In genomic region chr6:30508890-30509736, GRCh38 we compare ENCODE assay signal across 1 cellular context.
A peak's percentile ranks its signal among the peaks of the same experiment; 100 is the strongest.
TF ChIP-seq lines count a peak whose summit lies in the region.

No MANE protein-coding gene starts in this region.

TF ChIP-seq in K562, 482 proteins besides CTCF, POLR2A, EP300 and RAD21 (continued from another document and continues in another):
- TF ChIP-seq, protein P1, sequence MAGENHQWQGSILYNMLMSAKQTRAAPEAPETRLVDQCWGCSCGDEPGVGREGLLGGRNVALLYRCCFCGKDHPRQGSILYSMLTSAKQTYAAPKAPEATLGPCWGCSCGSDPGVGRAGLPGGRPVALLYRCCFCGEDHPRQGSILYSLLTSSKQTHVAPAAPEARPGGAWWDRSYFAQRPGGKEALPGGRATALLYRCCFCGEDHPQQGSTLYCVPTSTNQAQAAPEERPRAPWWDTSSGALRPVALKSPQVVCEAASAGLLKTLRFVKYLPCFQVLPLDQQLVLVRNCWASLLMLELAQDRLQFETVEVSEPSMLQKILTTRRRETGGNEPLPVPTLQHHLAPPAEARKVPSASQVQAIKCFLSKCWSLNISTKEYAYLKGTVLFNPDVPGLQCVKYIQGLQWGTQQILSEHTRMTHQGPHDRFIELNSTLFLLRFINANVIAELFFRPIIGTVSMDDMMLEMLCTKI (IDR thresholded peaks at IDR 0.05; ENCODE audit: partially characterized antibody), result no peak
- peak in 1 of 2 experiments; percentile 33; a peak in 1 of 4 replicates for TF ChIP-seq TBL1XR1 (IDR thresholded peaks at IDR 0.05; ENCODE audit: low read length in 2 of 2)
- TF ChIP-seq, protein P2, sequence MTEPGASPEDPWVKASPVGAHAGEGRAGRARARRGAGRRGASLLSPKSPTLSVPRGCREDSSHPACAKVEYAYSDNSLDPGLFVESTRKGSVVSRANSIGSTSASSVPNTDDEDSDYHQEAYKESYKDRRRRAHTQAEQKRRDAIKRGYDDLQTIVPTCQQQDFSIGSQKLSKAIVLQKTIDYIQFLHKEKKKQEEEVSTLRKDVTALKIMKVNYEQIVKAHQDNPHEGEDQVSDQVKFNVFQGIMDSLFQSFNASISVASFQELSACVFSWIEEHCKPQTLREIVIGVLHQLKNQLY (CRISPR knock-in tag; conservative IDR thresholded peaks at IDR 0.05), result no peak
- TF ChIP-seq BRCA1 (IDR thresholded peaks at IDR 0.05), result no peak
- no peak for TF ChIP-seq BRCA1 (CRISPR knock-in tag; IDR thresholded peaks at IDR 0.05)
- TF ChIP-seq FOXA1 (IDR thresholded peaks at IDR 0.05; ENCODE audit: borderline replicate concordance), result no peak
- TF ChIP-seq, protein P3, sequence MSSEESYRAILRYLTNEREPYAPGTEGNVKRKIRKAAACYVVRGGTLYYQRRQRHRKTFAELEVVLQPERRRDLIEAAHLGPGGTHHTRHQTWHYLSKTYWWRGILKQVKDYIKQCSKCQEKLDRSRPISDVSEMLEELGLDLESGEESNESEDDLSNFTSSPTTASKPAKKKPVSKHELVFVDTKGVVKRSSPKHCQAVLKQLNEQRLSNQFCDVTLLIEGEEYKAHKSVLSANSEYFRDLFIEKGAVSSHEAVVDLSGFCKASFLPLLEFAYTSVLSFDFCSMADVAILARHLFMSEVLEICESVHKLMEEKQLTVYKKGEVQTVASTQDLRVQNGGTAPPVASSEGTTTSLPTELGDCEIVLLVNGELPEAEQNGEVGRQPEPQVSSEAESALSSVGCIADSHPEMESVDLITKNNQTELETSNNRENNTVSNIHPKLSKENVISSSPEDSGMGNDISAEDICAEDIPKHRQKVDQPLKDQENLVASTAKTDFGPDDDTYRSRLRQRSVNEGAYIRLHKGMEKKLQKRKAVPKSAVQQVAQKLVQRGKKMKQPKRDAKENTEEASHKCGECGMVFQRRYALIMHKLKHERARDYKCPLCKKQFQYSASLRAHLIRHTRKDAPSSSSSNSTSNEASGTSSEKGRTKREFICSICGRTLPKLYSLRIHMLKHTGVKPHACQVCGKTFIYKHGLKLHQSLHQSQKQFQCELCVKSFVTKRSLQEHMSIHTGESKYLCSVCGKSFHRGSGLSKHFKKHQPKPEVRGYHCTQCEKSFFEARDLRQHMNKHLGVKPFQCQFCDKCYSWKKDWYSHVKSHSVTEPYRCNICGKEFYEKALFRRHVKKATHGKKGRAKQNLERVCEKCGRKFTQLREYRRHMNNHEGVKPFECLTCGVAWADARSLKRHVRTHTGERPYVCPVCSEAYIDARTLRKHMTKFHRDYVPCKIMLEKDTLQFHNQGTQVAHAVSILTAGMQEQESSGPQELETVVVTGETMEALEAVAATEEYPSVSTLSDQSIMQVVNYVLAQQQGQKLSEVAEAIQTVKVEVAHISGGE (CRISPR knock-in tag; IDR thresholded peaks at IDR 0.05), result 0 out of 6 replicates have a peak, but pooled peaks of 1 of the 3 experiments have one; percentile 46
- no peak for TF ChIP-seq TAF9B (IDR thresholded peaks at IDR 0.05; ENCODE audit: partially characterized antibody)
- TF ChIP-seq, protein P4, sequence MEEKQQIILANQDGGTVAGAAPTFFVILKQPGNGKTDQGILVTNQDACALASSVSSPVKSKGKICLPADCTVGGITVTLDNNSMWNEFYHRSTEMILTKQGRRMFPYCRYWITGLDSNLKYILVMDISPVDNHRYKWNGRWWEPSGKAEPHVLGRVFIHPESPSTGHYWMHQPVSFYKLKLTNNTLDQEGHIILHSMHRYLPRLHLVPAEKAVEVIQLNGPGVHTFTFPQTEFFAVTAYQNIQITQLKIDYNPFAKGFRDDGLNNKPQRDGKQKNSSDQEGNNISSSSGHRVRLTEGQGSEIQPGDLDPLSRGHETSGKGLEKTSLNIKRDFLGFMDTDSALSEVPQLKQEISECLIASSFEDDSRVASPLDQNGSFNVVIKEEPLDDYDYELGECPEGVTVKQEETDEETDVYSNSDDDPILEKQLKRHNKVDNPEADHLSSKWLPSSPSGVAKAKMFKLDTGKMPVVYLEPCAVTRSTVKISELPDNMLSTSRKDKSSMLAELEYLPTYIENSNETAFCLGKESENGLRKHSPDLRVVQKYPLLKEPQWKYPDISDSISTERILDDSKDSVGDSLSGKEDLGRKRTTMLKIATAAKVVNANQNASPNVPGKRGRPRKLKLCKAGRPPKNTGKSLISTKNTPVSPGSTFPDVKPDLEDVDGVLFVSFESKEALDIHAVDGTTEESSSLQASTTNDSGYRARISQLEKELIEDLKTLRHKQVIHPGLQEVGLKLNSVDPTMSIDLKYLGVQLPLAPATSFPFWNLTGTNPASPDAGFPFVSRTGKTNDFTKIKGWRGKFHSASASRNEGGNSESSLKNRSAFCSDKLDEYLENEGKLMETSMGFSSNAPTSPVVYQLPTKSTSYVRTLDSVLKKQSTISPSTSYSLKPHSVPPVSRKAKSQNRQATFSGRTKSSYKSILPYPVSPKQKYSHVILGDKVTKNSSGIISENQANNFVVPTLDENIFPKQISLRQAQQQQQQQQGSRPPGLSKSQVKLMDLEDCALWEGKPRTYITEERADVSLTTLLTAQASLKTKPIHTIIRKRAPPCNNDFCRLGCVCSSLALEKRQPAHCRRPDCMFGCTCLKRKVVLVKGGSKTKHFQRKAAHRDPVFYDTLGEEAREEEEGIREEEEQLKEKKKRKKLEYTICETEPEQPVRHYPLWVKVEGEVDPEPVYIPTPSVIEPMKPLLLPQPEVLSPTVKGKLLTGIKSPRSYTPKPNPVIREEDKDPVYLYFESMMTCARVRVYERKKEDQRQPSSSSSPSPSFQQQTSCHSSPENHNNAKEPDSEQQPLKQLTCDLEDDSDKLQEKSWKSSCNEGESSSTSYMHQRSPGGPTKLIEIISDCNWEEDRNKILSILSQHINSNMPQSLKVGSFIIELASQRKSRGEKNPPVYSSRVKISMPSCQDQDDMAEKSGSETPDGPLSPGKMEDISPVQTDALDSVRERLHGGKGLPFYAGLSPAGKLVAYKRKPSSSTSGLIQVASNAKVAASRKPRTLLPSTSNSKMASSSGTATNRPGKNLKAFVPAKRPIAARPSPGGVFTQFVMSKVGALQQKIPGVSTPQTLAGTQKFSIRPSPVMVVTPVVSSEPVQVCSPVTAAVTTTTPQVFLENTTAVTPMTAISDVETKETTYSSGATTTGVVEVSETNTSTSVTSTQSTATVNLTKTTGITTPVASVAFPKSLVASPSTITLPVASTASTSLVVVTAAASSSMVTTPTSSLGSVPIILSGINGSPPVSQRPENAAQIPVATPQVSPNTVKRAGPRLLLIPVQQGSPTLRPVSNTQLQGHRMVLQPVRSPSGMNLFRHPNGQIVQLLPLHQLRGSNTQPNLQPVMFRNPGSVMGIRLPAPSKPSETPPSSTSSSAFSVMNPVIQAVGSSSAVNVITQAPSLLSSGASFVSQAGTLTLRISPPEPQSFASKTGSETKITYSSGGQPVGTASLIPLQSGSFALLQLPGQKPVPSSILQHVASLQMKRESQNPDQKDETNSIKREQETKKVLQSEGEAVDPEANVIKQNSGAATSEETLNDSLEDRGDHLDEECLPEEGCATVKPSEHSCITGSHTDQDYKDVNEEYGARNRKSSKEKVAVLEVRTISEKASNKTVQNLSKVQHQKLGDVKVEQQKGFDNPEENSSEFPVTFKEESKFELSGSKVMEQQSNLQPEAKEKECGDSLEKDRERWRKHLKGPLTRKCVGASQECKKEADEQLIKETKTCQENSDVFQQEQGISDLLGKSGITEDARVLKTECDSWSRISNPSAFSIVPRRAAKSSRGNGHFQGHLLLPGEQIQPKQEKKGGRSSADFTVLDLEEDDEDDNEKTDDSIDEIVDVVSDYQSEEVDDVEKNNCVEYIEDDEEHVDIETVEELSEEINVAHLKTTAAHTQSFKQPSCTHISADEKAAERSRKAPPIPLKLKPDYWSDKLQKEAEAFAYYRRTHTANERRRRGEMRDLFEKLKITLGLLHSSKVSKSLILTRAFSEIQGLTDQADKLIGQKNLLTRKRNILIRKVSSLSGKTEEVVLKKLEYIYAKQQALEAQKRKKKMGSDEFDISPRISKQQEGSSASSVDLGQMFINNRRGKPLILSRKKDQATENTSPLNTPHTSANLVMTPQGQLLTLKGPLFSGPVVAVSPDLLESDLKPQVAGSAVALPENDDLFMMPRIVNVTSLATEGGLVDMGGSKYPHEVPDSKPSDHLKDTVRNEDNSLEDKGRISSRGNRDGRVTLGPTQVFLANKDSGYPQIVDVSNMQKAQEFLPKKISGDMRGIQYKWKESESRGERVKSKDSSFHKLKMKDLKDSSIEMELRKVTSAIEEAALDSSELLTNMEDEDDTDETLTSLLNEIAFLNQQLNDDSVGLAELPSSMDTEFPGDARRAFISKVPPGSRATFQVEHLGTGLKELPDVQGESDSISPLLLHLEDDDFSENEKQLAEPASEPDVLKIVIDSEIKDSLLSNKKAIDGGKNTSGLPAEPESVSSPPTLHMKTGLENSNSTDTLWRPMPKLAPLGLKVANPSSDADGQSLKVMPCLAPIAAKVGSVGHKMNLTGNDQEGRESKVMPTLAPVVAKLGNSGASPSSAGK (IDR thresholded peaks at IDR 0.05), result peak; percentile 46
- TF ChIP-seq, protein P5, sequence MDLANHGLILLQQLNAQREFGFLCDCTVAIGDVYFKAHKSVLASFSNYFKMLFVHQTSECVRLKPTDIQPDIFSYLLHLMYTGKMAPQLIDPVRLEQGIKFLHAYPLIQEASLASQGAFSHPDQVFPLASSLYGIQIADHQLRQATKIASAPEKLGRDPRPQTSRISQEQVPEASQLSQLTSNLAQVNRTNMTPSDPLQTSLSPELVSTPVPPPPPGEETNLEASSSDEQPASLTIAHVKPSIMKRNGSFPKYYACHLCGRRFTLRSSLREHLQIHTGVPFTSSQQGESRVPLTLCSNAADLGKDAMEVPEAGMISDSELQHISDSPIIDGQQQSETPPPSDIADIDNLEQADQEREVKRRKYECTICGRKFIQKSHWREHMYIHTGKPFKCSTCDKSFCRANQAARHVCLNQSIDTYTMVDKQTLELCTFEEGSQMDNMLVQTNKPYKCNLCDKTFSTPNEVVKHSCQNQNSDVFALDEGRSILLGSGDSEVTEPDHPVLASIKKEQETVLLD (IDR thresholded peaks at IDR 0.05), result no peak
- no peak for TF ChIP-seq CBFA2T2 (conservative IDR thresholded peaks at IDR 0.05)
- no peak for TF ChIP-seq POLR2B (IDR thresholded peaks at IDR 0.05; ENCODE audit: low read depth, partially characterized antibody)
- TF ChIP-seq RUNX1 (IDR thresholded peaks at IDR 0.05; ENCODE audit: low read depth), result no peak
- TF ChIP-seq ZNF518B (CRISPR knock-in tag; IDR thresholded peaks at IDR 0.05), result 0 out of 2 replicates have a peak, but pooled peaks have one; percentile 33
- TF ChIP-seq BHLHE40 (IDR thresholded peaks at IDR 0.05; ENCODE audit: low read length), result no peak
- TF ChIP-seq MCM5 (IDR thresholded peaks at IDR 0.05; ENCODE audit: low read depth), result no peak
- peak; percentile 61; the same call in 1 of the 2 replicates for TF ChIP-seq DPF2 (IDR thresholded peaks at IDR 0.05)
- no peak for TF ChIP-seq GTF2F1 (IDR thresholded peaks at IDR 0.05; ENCODE audit: low read depth, low read length)
- TF ChIP-seq, protein P6, sequence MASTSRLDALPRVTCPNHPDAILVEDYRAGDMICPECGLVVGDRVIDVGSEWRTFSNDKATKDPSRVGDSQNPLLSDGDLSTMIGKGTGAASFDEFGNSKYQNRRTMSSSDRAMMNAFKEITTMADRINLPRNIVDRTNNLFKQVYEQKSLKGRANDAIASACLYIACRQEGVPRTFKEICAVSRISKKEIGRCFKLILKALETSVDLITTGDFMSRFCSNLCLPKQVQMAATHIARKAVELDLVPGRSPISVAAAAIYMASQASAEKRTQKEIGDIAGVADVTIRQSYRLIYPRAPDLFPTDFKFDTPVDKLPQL (IDR thresholded peaks at IDR 0.05; ENCODE audit: extremely low read depth, insufficient read length), result no peak
- no peak for TF ChIP-seq PRDM10 (IDR thresholded peaks at IDR 0.05; ENCODE audit: partially characterized antibody)
- TF ChIP-seq HNRNPL (IDR thresholded peaks at IDR 0.05; ENCODE audit: low read depth, low read length), result no peak
- TF ChIP-seq, protein P7, sequence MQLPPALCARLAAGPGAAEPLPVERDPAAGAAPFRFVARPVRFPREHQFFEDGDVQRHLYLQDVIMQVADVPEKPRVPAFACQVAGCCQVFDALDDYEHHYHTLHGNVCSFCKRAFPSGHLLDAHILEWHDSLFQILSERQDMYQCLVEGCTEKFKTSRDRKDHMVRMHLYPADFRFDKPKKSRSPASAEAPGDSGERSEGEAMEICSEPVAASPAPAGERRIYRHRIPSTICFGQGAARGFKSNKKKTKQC (CRISPR knock-in tag; IDR thresholded peaks at IDR 0.05), result no peak
- TF ChIP-seq ELF2 (CRISPR knock-in tag; IDR thresholded peaks at IDR 0.05), result 0 out of 2 replicates have a peak, but pooled peaks have one; percentile 44
